Comparison of ENCODE assay signal across 16 cellular contexts in genomic region chr14:94322648-94323570, GRCh38. TPM values are rescaled to one million over a fixed set of nuclear protein-coding genes. Genes with fewer than 3 reads are reported as not detected.
A peak's percentile ranks its signal among the peaks of the same experiment; 100 is the strongest.
DNase-seq lines count a peak whose midpoint lies in the region; ATAC-seq and TF ChIP-seq lines count a peak whose summit lies in the region.
"Had no signal": no experiment of that assay in that cellular context is flagged by ENCODE, and none has a peak within 500 bp of the region (broad histone marks: within the 10 kb centered on the region; RNA-seq: fewer than 3 reads in every experiment).

SERPINA6 (minus strand) TSS chr14:94323336; CDS start chr14:94314648, 8,688 bp downstream.

- TF ChIP-seq POLR2A in erythroblast (IDR thresholded peaks at IDR 0.05; ENCODE audit: low read length): no peak

- CTCF ChIA-PET in activated CD4-positive, alpha-beta T cell treated with anti-CD3 and anti-CD28 coated beads, Interleukin-2, amount 10 ng/mL, durations not matched to agents 7 days and 5 days (lab: Charles Lee): interaction anchor here (1.0 kb wide), 1 partner anchor 13 kb away, joined by 3 read pairs; no protein-coding TSS in a partner anchor

- H3K4me1 Mint-ChIP-seq in activated CD4-positive, alpha-beta T cell treated with anti-CD3 and anti-CD28 coated beads, Interleukin-2, amount 10 ng/mL, durations not matched to agents 24 days and 14 days: no peaks in the 10 kb centered on the region
- H3K4me1 Mint-ChIP-seq in activated CD4-positive, alpha-beta T cell treated with anti-CD3 and anti-CD28 coated beads, Interleukin-2, amount 10 ng/mL, durations not matched to agents 7 days and 5 days: no peaks in the 10 kb centered on the region

- H3K27me3 Mint-ChIP-seq in activated CD4-positive, alpha-beta T cell treated with anti-CD3 and anti-CD28 coated beads, Interleukin-2, amount 10 ng/mL, durations not matched to agents 24 days and 14 days: peaks cover 5% of the 10 kb centered on the region
- H3K27me3 Mint-ChIP-seq in activated CD4-positive, alpha-beta T cell treated with anti-CD3 and anti-CD28 coated beads, Interleukin-2, amount 10 ng/mL, durations not matched to agents 7 days and 5 days: peaks cover under 1% of the 10 kb centered on the region

- no peak within 1 kb of the TSS for H3K27ac Mint-ChIP-seq in activated CD4-positive, alpha-beta T cell treated with anti-CD3 and anti-CD28 coated beads, Interleukin-2, amount 10 ng/mL, durations not matched to agents 24 days and 14 days
- no peak within 1 kb of the TSS for H3K27ac Mint-ChIP-seq in activated CD4-positive, alpha-beta T cell treated with anti-CD3 and anti-CD28 coated beads, Interleukin-2, amount 10 ng/mL, durations not matched to agents 7 days and 5 days
- H3K27ac Mint-ChIP-seq: activated naive CD4-positive, alpha-beta T cell treated with anti-CD3 and anti-CD28 coated beads for 36 hours; effector memory CD8-positive, alpha-beta T cell had no signal

- no peak for TF ChIP-seq CTCF in astrocyte of the spinal cord (IDR thresholded peaks at IDR 0.05; ENCODE audit: low read depth, low read length)

- DNase-seq in activated CD4-positive, alpha-beta T cell treated with anti-CD3 and anti-CD28 coated beads, Interleukin-2, amount 10 ng/mL, durations not matched to agents 24 days and 14 days: peak; percentile 45
- no peak for DNase-seq in activated CD4-positive, alpha-beta T cell treated with anti-CD3 and anti-CD28 coated beads, Interleukin-2, amount 10 ng/mL, durations not matched to agents 7 days and 5 days
- DNase-seq in astrocyte of the spinal cord (ENCODE audit: low read depth, low spot score): peak; percentile 76
- DNase-seq in kidney tubule cell (ENCODE audit: low spot score): peak; percentile 94
- no peak for DNase-seq in stimulated activated naive CD8-positive, alpha-beta T cell treated with anti-CD3 and anti-CD28 coated beads, Interleukin-15, Interleukin-2, amounts not matched to agents 100 U/mL and 50 U/mL, for 24 hours
- DNase-seq in NCI-H2196 treated with DMSO at 0.1 percent for 48 hours (lab: John Stamatoyannopoulos, UW; ENCODE audit: unreplicated experiment): no peak
- DNase-seq in NCI-H226: no peak
- DNase-seq in erythroblast (lab: John Stamatoyannopoulos, UW): no peak
- DNase-seq: activated CD4-positive, alpha-beta T cell treated with anti-CD3 and anti-CD28 coated beads, Interleukin-2, amount 50 U/mL, for 1 hour; activated naive CD4-positive, alpha-beta T cell treated with anti-CD3 and anti-CD28 coated beads for 36 hours; effector memory CD8-positive, alpha-beta T cell; Kasumi-1; NCI-H446 treated with DMSO at 0.1 percent for 48 hours; uterus had no signal

- H3K9me3 Mint-ChIP-seq in activated CD4-positive, alpha-beta T cell treated with anti-CD3 and anti-CD28 coated beads, Interleukin-2, amount 10 ng/mL, durations not matched to agents 24 days and 14 days: no peaks in the 10 kb centered on the region
- no peaks in the 10 kb centered on the region for H3K9me3 Mint-ChIP-seq in activated CD4-positive, alpha-beta T cell treated with anti-CD3 and anti-CD28 coated beads, Interleukin-2, amount 10 ng/mL, durations not matched to agents 7 days and 5 days
- H3K9me3 Mint-ChIP-seq: activated naive CD4-positive, alpha-beta T cell treated with anti-CD3 and anti-CD28 coated beads for 36 hours; effector memory CD8-positive, alpha-beta T cell had no signal

- POLR2A ChIA-PET in activated CD4-positive, alpha-beta T cell treated with anti-CD3 and anti-CD28 coated beads, Interleukin-2, amount 10 ng/mL, durations not matched to agents 7 days and 5 days (lab: Charles Lee): no interaction called here

- ATAC-seq in stimulated activated naive CD8-positive, alpha-beta T cell treated with anti-CD3 and anti-CD28 coated beads, Interleukin-15, Interleukin-2, amounts not matched to agents 100 U/mL and 50 U/mL, for 24 hours: peak; percentile 23
- ATAC-seq: effector memory CD8-positive, alpha-beta T cell had no signal

- no peak within 1 kb of the TSS for H3K4me3 ChIP-seq in astrocyte of the spinal cord (ENCODE audit: low read depth, low read length)
- H3K4me3 ChIP-seq: uterus had no signal

- in situ Hi-C loops in astrocyte of the spinal cord (cut with HindIII; ENCODE audit: low sequenced_read_pairs): no loop called here

- no peaks in the 10 kb centered on the region for H3K36me3 Mint-ChIP-seq in activated CD4-positive, alpha-beta T cell treated with anti-CD3 and anti-CD28 coated beads, Interleukin-2, amount 10 ng/mL, durations not matched to agents 24 days and 14 days (ENCODE audit: low read depth)
- no peaks in the 10 kb centered on the region for H3K36me3 Mint-ChIP-seq in activated CD4-positive, alpha-beta T cell treated with anti-CD3 and anti-CD28 coated beads, Interleukin-2, amount 10 ng/mL, durations not matched to agents 7 days and 5 days (ENCODE audit: low read depth)

- H3K4me3 Mint-ChIP-seq in activated CD4-positive, alpha-beta T cell treated with anti-CD3 and anti-CD28 coated beads, Interleukin-2, amount 10 ng/mL, durations not matched to agents 24 days and 14 days: no peak within 1 kb of the TSS
- H3K4me3 Mint-ChIP-seq in activated CD4-positive, alpha-beta T cell treated with anti-CD3 and anti-CD28 coated beads, Interleukin-2, amount 10 ng/mL, durations not matched to agents 7 days and 5 days: no peak within 1 kb of the TSS
- H3K4me3 Mint-ChIP-seq: activated naive CD4-positive, alpha-beta T cell treated with anti-CD3 and anti-CD28 coated beads for 36 hours; effector memory CD8-positive, alpha-beta T cell had no signal

- intact Hi-C loops in activated CD4-positive, alpha-beta T cell treated with anti-CD3 and anti-CD28 coated beads, Interleukin-2, amount 10 ng/mL, durations not matched to agents 24 days and 14 days (cut with micrococcal nuclease): no loop called here

RNA-seq across cellular contexts. Expression of gene SERPINA6, which starts in this region (rescaled TPM):
- total RNA-seq in activated CD4-positive, alpha-beta T cell treated with anti-CD3 and anti-CD28 coated beads, Interleukin-2, amount 10 ng/mL, durations not matched to agents 24 days and 14 days: not detected in 2 replicates
- not detected for total RNA-seq in activated CD4-positive, alpha-beta T cell treated with anti-CD3 and anti-CD28 coated beads, Interleukin-2, amount 10 ng/mL, durations not matched to agents 7 days and 5 days
- total RNA-seq: A673; activated naive CD4-positive, alpha-beta T cell treated with anti-CD3 and anti-CD28 coated beads for 36 hours; G401 had no signal

Comparison
In these comparisons a context has a peak if more than half of its experiments do, and no peak if none do; other contexts are left out.
1. Peak in DNase-seq in activated CD4-positive, alpha-beta T cell treated with anti-CD3 and anti-CD28 coated beads, Interleukin-2, amount 10 ng/mL, durations not matched to agents 24 days and 14 days; RNA of the gene not detected or under 1 TPM.
2. DNase-seq: peak in astrocyte of the spinal cord (single experiment) and kidney tubule cell (single experiment); none in activated CD4-positive, alpha-beta T cell treated with anti-CD3 and anti-CD28 coated beads, Interleukin-2, amount 10 ng/mL, durations not matched to agents 7 days and 5 days (single experiment), stimulated activated naive CD8-positive, alpha-beta T cell treated with anti-CD3 and anti-CD28 coated beads, Interleukin-15, Interleukin-2, amounts not matched to agents 100 U/mL and 50 U/mL, for 24 hours (single experiment), NCI-H2196 treated with DMSO at 0.1 percent for 48 hours (single experiment), NCI-H226 (single experiment) and erythroblast (0 of 2).